ENCODE assay signal across 14 cellular contexts in genomic region chr1:29256979-29257804, GRCh38. TPM values are rescaled to one million over a fixed set of nuclear protein-coding genes. Genes with fewer than 3 reads are reported as not detected.
DNase-seq lines count a peak whose midpoint lies in the region; ATAC-seq, FAIRE-seq and TF ChIP-seq lines count a peak whose summit lies in the region.
"Had no signal": no experiment of that assay in that cellular context is flagged by ENCODE, and none has a peak within 500 bp of the region (broad histone marks: within the 10 kb centered on the region; RNA-seq: fewer than 3 reads in every experiment).

No MANE protein-coding gene starts in this region.

- peak; percentile 65 for DNase-seq in MCF 10A (ENCODE audit: unreplicated experiment)
- no peak for DNase-seq in breast epithelium (ENCODE audit: low spot score in 2 of 2)
- peak; percentile 38 for DNase-seq in NCI-H526 treated with DMSO at 0.1 percent for 48 hours (lab: John Stamatoyannopoulos, UW)
- peak; percentile 48 for DNase-seq in fibroblast of peridontal ligament (ENCODE audit: extremely low read depth)
- peak; percentile 26 to 33 for DNase-seq in uterus
- no peak for DNase-seq in GM12891 (ENCODE audit: insufficient read length, low spot score)
- no peak for DNase-seq in activated gamma-delta T cell treated with Interleukin-2 at 50 U/mL for 16 hours
- DNase-seq: activated CD8-positive, alpha-beta memory T cell treated with anti-CD3 and anti-CD28 coated beads, Interleukin-2, amount 10 ng/mL, durations not matched to agents 7 days and 5 days; psoas muscle had no signal

- peak overlapping the region; percentile 11 for H3K27ac Mint-ChIP-seq in MCF 10A (ENCODE audit: low read depth, unreplicated experiment)
- H3K27ac Mint-ChIP-seq: activated CD8-positive, alpha-beta memory T cell treated with anti-CD3 and anti-CD28 coated beads, Interleukin-2, amount 10 ng/mL, durations not matched to agents 7 days and 5 days; B cell; dendritic cell treated with granulocyte-macrophage colony-stimulating factor and Interleukin-4, amounts not matched to agents 40 ng/mL and 50 ng/mL, for 4 days had no signal

- TF ChIP-seq POLR2A in breast epithelium (IDR thresholded peaks at IDR 0.05) (no peak), uterus (IDR thresholded peaks at IDR 0.05) (no peak), GM12891 (IDR thresholded peaks at IDR 0.05; ENCODE audit: low read depth, low read length) (no peak)

- no peak for FAIRE-seq in GM12891 (lab: Jason Lieb, UNC)
- FAIRE-seq: islet of Langerhans had no signal

- no peaks in the 10 kb centered on the region for H3K36me3 ChIP-seq in breast epithelium
- H3K36me3 ChIP-seq in uterus, result no peaks in the 10 kb centered on the region

- CTCF ChIA-PET in MCF 10A (lab: Yijun Ruan, JAX), result interaction anchor here (0.6 to 0.7 kb wide), 4 partner anchors 12 to 1459 kb away, joined by 3 read pairs; no protein-coding TSS in a partner anchor

- H3K27me3 ChIP-seq in breast epithelium, result no peaks in the 10 kb centered on the region
- no peaks in the 10 kb centered on the region for H3K27me3 ChIP-seq in uterus

- intact Hi-C loops in MCF 10A (cut with micrococcal nuclease) (no loop called here), breast epithelium (cut with DNase I; ENCODE audit: low total_unique reads) (no loop called here), uterus (cut with DNase I; ENCODE audit: low total_unique reads) (no loop called here)

- POLR2A ChIA-PET in MCF 10A (lab: Yijun Ruan, JAX), result no interaction called here

- BruUV-seq in MCF 10A (replicated peaks; lab: Mats Ljungman, UMichigan), result no TSS peak

- H3K9me3 ChIP-seq in breast epithelium, result no peaks in the 10 kb centered on the region
- H3K9me3 ChIP-seq in uterus, result no peaks in the 10 kb centered on the region
- H3K9me3 ChIP-seq: psoas muscle had no signal

- H3K27ac ChIP-seq in breast epithelium, result no peak overlapping the region
- no peak overlapping the region for H3K27ac ChIP-seq in uterus
- H3K27ac ChIP-seq: psoas muscle had no signal

- no peak overlapping the region for H3K4me3 Mint-ChIP-seq in MCF 10A (ENCODE audit: unreplicated experiment)
- H3K4me3 Mint-ChIP-seq: activated CD8-positive, alpha-beta memory T cell treated with anti-CD3 and anti-CD28 coated beads, Interleukin-2, amount 10 ng/mL, durations not matched to agents 7 days and 5 days; dendritic cell treated with granulocyte-macrophage colony-stimulating factor and Interleukin-4, amounts not matched to agents 40 ng/mL and 50 ng/mL, for 4 days had no signal

- H3K4me1 Mint-ChIP-seq in MCF 10A (ENCODE audit: insufficient read depth, unreplicated experiment), result peaks cover 15% of the 10 kb centered on the region

- H3K4me1 ChIP-seq in breast epithelium, result no peaks in the 10 kb centered on the region
- H3K4me1 ChIP-seq in uterus, result peaks cover 0 to 6% of the 10 kb centered on the region in 2 donors

- no peak for ATAC-seq in GM21515 (IDR thresholded peaks at IDR 0.05; ENCODE audit: unreplicated experiment)
- ATAC-seq: activated CD8-positive, alpha-beta memory T cell treated with anti-CD3 and anti-CD28 coated beads, Interleukin-2, amount 10 ng/mL, durations not matched to agents 7 days and 5 days; psoas muscle; Right ventricle myocardium inferior had no signal

- TF ChIP-seq CTCF in MCF 10A (IDR thresholded peaks at IDR 0.05; ENCODE audit: unreplicated experiment) (no peak), breast epithelium (IDR thresholded peaks at IDR 0.05) (no peak), uterus (IDR thresholded peaks at IDR 0.05) (no peak)

- H3K27me3 Mint-ChIP-seq in MCF 10A (ENCODE audit: insufficient read depth, unreplicated experiment), result no peaks in the 10 kb centered on the region

- H3K9me3 Mint-ChIP-seq in MCF 10A (ENCODE audit: unreplicated experiment), result no peaks in the 10 kb centered on the region
- H3K9me3 Mint-ChIP-seq: dendritic cell treated with granulocyte-macrophage colony-stimulating factor and Interleukin-4, amounts not matched to agents 40 ng/mL and 50 ng/mL, for 4 days had no signal

- H3K4me3 ChIP-seq in breast epithelium (no peak overlapping the region), uterus (no peak overlapping the region)
- H3K4me3 ChIP-seq: psoas muscle had no signal

- H3K36me3 Mint-ChIP-seq in MCF 10A (ENCODE audit: insufficient read depth, unreplicated experiment), result peaks cover 22% of the 10 kb centered on the region
- H3K36me3 Mint-ChIP-seq: activated CD8-positive, alpha-beta memory T cell treated with anti-CD3 and anti-CD28 coated beads, Interleukin-2, amount 10 ng/mL, durations not matched to agents 7 days and 5 days had no signal

TF ChIP-seq in GM12891, 5 proteins besides CTCF, POLR2A, EP300 and RAD21:
- TF ChIP-seq SPI1 (IDR thresholded peaks at IDR 0.05; ENCODE audit: low read depth, low read length), result no peak
- TF ChIP-seq TAF1 (IDR thresholded peaks at IDR 0.05; ENCODE audit: low read depth, low read length), result no peak
- no peak for TF ChIP-seq PAX5 (IDR thresholded peaks at IDR 0.05; ENCODE audit: insufficient read depth, low read length, severe bottlenecking)
- no peak for TF ChIP-seq POU2F2 (IDR thresholded peaks at IDR 0.05; ENCODE audit: low read depth, low read length)
- no peak for TF ChIP-seq POLR2AphosphoS5 (IDR thresholded peaks at IDR 0.05; ENCODE audit: low read depth, low read length)

RNA-seq across cellular contexts. Expression of gene PTPRU, which starts 20.9 kb away (rescaled TPM):
- total RNA-seq in MCF 10A (2022) (24.1 and 26.8 TPM in 2 replicates), breast epithelium (10 to 100 TPM; 16.0 to 33.1 (median 32.5) TPM), uterus (10 to 100 TPM in 3 of 4 donors, 1 to 10 TPM in 1; 9.5 to 48.2 (median 33.4) TPM)
- 0.06 TPM for polyA plus RNA-seq in GM12891 (2012; ENCODE audit: low read depth, missing spikeins)

RNA-seq across cellular contexts. Expression of gene MECR, which starts 26.5 kb away (rescaled TPM):
- total RNA-seq in MCF 10A (2022) (46.2 and 59.1 TPM in 2 replicates), breast epithelium (10 to 100 TPM; 21.0 to 23.3 (median 21.3) TPM), uterus (10 to 100 TPM in 3 of 4 donors, 1 to 10 TPM in 1; 7.4 to 23.4 (median 20.7) TPM)
- polyA plus RNA-seq in GM12891 (2012; ENCODE audit: low read depth, missing spikeins), result 25.3 TPM

Comparison
In these comparisons a context has a peak if more than half of its experiments do, and no peak if none do; other contexts are left out.
1. DNase-seq: peak in MCF 10A (single experiment), NCI-H526 treated with DMSO at 0.1 percent for 48 hours (single experiment), fibroblast of peridontal ligament (single experiment) and uterus (2 of 2); none in breast epithelium (0 of 2), GM12891 (single experiment) and activated gamma-delta T cell treated with Interleukin-2 at 50 U/mL for 16 hours (single experiment).